ENCODE assay signal across 1 cellular context in genomic region chr7:142782922-142783900, GRCh38.
TF ChIP-seq lines count a peak whose summit lies in the region.

No MANE protein-coding gene starts in this region.

TF ChIP-seq in HepG2, 621 proteins besides CTCF, POLR2A, EP300 and RAD21 (continued from another document):
- TF ChIP-seq HINFP (CRISPR knock-in tag; IDR thresholded peaks at IDR 0.05; ENCODE audit: low read depth), result peak; percentile 81
- 0 out of 2 replicates have a peak, but pooled peaks have one; percentile 17 for TF ChIP-seq ARID5B (CRISPR knock-in tag; IDR thresholded peaks at IDR 0.05)
- no peak for TF ChIP-seq ARNTL (CRISPR knock-in tag; IDR thresholded peaks at IDR 0.05)
- no peak for TF ChIP-seq HCFC1 (IDR thresholded peaks at IDR 0.05; ENCODE audit: low read depth, low read length)
- TF ChIP-seq ZNF18 (CRISPR knock-in tag; IDR thresholded peaks at IDR 0.05; ENCODE audit: insufficient replicate concordance), result no peak
- no peak for TF ChIP-seq ZNF556 (CRISPR knock-in tag; IDR thresholded peaks at IDR 0.05; ENCODE audit: borderline replicate concordance)
- TF ChIP-seq RBM22 (optimal IDR thresholded peaks at IDR 0.05; ENCODE audit: low read length), result no peak
- TF ChIP-seq ZNF780A (CRISPR knock-in tag; IDR thresholded peaks at IDR 0.05), result peak; percentile 100
- TF ChIP-seq SMC3 (IDR thresholded peaks at IDR 0.05; ENCODE audit: low read length), result peak; percentile 85
- TF ChIP-seq TFAP4 (IDR thresholded peaks at IDR 0.05; ENCODE audit: borderline replicate concordance, low read depth), result no peak
- TF ChIP-seq ZNF572 (CRISPR knock-in tag; IDR thresholded peaks at IDR 0.05), result no peak
TF ChIP-seq in HepG2: peak in this region for 11.
